Comparison of ENCODE assay signal across 8 cellular contexts in genomic region chr12:42238240-42239140, GRCh38. TPM values are rescaled to one million over a fixed set of nuclear protein-coding genes. Genes with fewer than 3 reads are reported as not detected.
DNase-seq lines count a peak whose midpoint lies in the region; ATAC-seq lines count a peak whose summit lies in the region.

Gene YAF2, minus strand, starts transcription at chr12:42238248. Its CDS starts 68 bp downstream, at chr12:42238180.

- H3K4me3 Mint-ChIP-seq in activated CD4-positive, alpha-beta T cell treated with anti-CD3 and anti-CD28 coated beads, Interleukin-2, amount 10 ng/mL, durations not matched to agents 7 days and 5 days: peak within 1 kb of the TSS; percentile 88

- CTCF ChIA-PET in activated CD4-positive, alpha-beta T cell treated with anti-CD3 and anti-CD28 coated beads, Interleukin-2, amount 10 ng/mL, durations not matched to agents 7 days and 5 days (lab: Charles Lee): interaction anchor here (1.3 kb wide), 1 partner anchor 121 kb away, joined by 3 read pairs; no protein-coding TSS in a partner anchor

- peak; percentile 97 for DNase-seq in AG20443 (ENCODE audit: low spot score)
- peak; percentile 76 for DNase-seq in NCI-H510A treated with DMSO at 0.1 percent for 48 hours (lab: John Stamatoyannopoulos, UW)
- peak; percentile 86 for DNase-seq in activated CD4-positive, alpha-beta T cell treated with anti-CD3 and anti-CD28 coated beads, Interleukin-2, amount 10 ng/mL, durations not matched to agents 7 days and 5 days
- peak; percentile 69 for DNase-seq in cortex of kidney (lab: John Stamatoyannopoulos, UW)
- peak; percentile 95 for DNase-seq in left lobe of liver (ENCODE audit: low spot score)
- DNase-seq in stimulated activated CD4-positive, alpha-beta T cell treated with anti-CD3 and anti-CD28 coated beads, Interleukin-2, amount 100 ng/mL, for 24 hours: peak; percentile 86 to 88

- peak; percentile 83 for ATAC-seq in GM19023 (IDR thresholded peaks at IDR 0.05; ENCODE audit: unreplicated experiment)
- peak; percentile 84 for ATAC-seq in HG03196 (IDR thresholded peaks at IDR 0.05; ENCODE audit: unreplicated experiment)
- peak; percentile 85 for ATAC-seq in left lobe of liver

- H3K4me1 Mint-ChIP-seq in activated CD4-positive, alpha-beta T cell treated with anti-CD3 and anti-CD28 coated beads, Interleukin-2, amount 10 ng/mL, durations not matched to agents 7 days and 5 days: peaks cover 48% of the 10 kb centered on the region

- peak within 1 kb of the TSS; percentile 93 for H3K27ac Mint-ChIP-seq in activated CD4-positive, alpha-beta T cell treated with anti-CD3 and anti-CD28 coated beads, Interleukin-2, amount 10 ng/mL, durations not matched to agents 7 days and 5 days

- POLR2A ChIA-PET in activated CD4-positive, alpha-beta T cell treated with anti-CD3 and anti-CD28 coated beads, Interleukin-2, amount 10 ng/mL, durations not matched to agents 7 days and 5 days (lab: Charles Lee): interaction anchor here (0.6 kb wide), 2 partner anchors 8 to 1191 kb away, joined by 3 to 4 read pairs; no protein-coding TSS in a partner anchor

- no peaks in the 10 kb centered on the region for H3K27me3 Mint-ChIP-seq in activated CD4-positive, alpha-beta T cell treated with anti-CD3 and anti-CD28 coated beads, Interleukin-2, amount 10 ng/mL, durations not matched to agents 7 days and 5 days

- H3K36me3 Mint-ChIP-seq in activated CD4-positive, alpha-beta T cell treated with anti-CD3 and anti-CD28 coated beads, Interleukin-2, amount 10 ng/mL, durations not matched to agents 7 days and 5 days (ENCODE audit: low read depth): peaks cover 25% of the 10 kb centered on the region

- H3K9me3 Mint-ChIP-seq in activated CD4-positive, alpha-beta T cell treated with anti-CD3 and anti-CD28 coated beads, Interleukin-2, amount 10 ng/mL, durations not matched to agents 7 days and 5 days: no peaks in the 10 kb centered on the region

RNA-seq across cellular contexts. Expression of gene YAF2, which starts in this region (rescaled TPM):
- 10 to 100 TPM; 34.0 to 36.8 TPM for total RNA-seq in activated CD4-positive, alpha-beta T cell treated with anti-CD3 and anti-CD28 coated beads, Interleukin-2, amount 10 ng/mL, durations not matched to agents 7 days and 5 days
- 22.5 TPM for total RNA-seq in left lobe of liver

Comparison
In these comparisons a context has a peak if more than half of its experiments do, and no peak if none do; other contexts are left out.
1. Peak in every context shown above with its lines: DNase-seq and ATAC-seq.